In the genomic region with DNA sequence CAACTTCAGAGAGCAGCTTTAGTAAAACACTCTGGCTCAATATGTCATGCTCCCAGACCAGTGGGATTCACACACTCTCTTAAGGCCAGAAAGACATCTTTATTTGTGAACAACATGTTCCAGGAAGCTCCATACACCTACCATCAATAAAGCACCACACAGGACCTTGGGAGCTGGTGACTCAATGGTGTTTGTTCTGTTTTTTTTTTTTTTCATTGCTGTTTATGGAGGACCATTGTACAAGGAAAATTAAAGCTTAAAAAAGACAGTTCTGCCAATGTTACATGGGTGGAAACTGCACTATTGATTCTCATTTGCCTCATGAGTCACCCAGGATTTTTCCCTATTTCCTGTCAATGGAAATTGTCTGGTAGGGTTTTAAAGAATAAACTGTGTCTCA, we compare ENCODE assay signal across 1 cellular context.
A peak's percentile ranks its signal among the peaks of the same experiment; 100 is the strongest.
TF ChIP-seq lines count a peak whose summit lies in the region.

No MANE protein-coding gene starts in this region.

TF ChIP-seq in HepG2, 621 proteins besides CTCF, POLR2A, EP300 and RAD21 (continued from another document):
- TF ChIP-seq UBTF (CRISPR knock-in tag; IDR thresholded peaks at IDR 0.05) (no peak), HDAC1 (CRISPR knock-in tag; IDR thresholded peaks at IDR 0.05) (no peak), ZNF569 (CRISPR knock-in tag; IDR thresholded peaks at IDR 0.05; ENCODE audit: borderline replicate concordance) (no peak), PAXIP1 (CRISPR knock-in tag; conservative IDR thresholded peaks at IDR 0.05) (0 out of 2 replicates have a peak, but pooled peaks have one; percentile 17), CREM (IDR thresholded peaks at IDR 0.05) (0 out of 2 replicates have a peak, but pooled peaks have one; percentile 15), CREM (CRISPR knock-in tag; IDR thresholded peaks at IDR 0.05) (no peak), AHDC1 (CRISPR knock-in tag; IDR thresholded peaks at IDR 0.05; ENCODE audit: borderline replicate concordance) (peak; percentile 62; the same call in 1 of the 2 replicates), ZSCAN21 (CRISPR knock-in tag; IDR thresholded peaks at IDR 0.05; ENCODE audit: borderline replicate concordance) (no peak), ZNF446 (CRISPR knock-in tag; IDR thresholded peaks at IDR 0.05) (no peak), CCAR2 (optimal IDR thresholded peaks at IDR 0.05; ENCODE audit: low read depth, low read length) (no peak), SAP130 (CRISPR knock-in tag; IDR thresholded peaks at IDR 0.05; ENCODE audit: low read depth) (peak; percentile 45; the same call in 1 of the 2 replicates), ZNF101 (CRISPR knock-in tag; IDR thresholded peaks at IDR 0.05; ENCODE audit: borderline replicate concordance, low read depth) (no peak), ELF3 (CRISPR knock-in tag; IDR thresholded peaks at IDR 0.05) (peak; percentile 65), CREB1 (IDR thresholded peaks at IDR 0.05) (no peak), CREB1 (CRISPR knock-in tag; IDR thresholded peaks at IDR 0.05) (peak; percentile 42), FOXP1 (IDR thresholded peaks at IDR 0.05) (no peak), FOXP1 (CRISPR knock-in tag; IDR thresholded peaks at IDR 0.05) (peak; percentile 38; the same call in 1 of the 2 replicates), ZNF331 (CRISPR knock-in tag; IDR thresholded peaks at IDR 0.05) (no peak), SIX1 (CRISPR knock-in tag; IDR thresholded peaks at IDR 0.05; ENCODE audit: borderline replicate concordance) (no peak), ZNF644 (CRISPR knock-in tag; IDR thresholded peaks at IDR 0.05; ENCODE audit: low read depth) (0 out of 2 replicates have a peak, but pooled peaks have one; percentile 11), TBP (CRISPR knock-in tag; IDR thresholded peaks at IDR 0.05) (no peak)
- TF ChIP-seq, protein P1, sequence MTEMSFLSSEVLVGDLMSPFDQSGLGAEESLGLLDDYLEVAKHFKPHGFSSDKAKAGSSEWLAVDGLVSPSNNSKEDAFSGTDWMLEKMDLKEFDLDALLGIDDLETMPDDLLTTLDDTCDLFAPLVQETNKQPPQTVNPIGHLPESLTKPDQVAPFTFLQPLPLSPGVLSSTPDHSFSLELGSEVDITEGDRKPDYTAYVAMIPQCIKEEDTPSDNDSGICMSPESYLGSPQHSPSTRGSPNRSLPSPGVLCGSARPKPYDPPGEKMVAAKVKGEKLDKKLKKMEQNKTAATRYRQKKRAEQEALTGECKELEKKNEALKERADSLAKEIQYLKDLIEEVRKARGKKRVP (CRISPR knock-in tag; IDR thresholded peaks at IDR 0.05), result 0 out of 4 replicates have a peak, but pooled peaks of 1 of the 2 experiments have one; percentile 25
- TF ChIP-seq, protein P2, sequence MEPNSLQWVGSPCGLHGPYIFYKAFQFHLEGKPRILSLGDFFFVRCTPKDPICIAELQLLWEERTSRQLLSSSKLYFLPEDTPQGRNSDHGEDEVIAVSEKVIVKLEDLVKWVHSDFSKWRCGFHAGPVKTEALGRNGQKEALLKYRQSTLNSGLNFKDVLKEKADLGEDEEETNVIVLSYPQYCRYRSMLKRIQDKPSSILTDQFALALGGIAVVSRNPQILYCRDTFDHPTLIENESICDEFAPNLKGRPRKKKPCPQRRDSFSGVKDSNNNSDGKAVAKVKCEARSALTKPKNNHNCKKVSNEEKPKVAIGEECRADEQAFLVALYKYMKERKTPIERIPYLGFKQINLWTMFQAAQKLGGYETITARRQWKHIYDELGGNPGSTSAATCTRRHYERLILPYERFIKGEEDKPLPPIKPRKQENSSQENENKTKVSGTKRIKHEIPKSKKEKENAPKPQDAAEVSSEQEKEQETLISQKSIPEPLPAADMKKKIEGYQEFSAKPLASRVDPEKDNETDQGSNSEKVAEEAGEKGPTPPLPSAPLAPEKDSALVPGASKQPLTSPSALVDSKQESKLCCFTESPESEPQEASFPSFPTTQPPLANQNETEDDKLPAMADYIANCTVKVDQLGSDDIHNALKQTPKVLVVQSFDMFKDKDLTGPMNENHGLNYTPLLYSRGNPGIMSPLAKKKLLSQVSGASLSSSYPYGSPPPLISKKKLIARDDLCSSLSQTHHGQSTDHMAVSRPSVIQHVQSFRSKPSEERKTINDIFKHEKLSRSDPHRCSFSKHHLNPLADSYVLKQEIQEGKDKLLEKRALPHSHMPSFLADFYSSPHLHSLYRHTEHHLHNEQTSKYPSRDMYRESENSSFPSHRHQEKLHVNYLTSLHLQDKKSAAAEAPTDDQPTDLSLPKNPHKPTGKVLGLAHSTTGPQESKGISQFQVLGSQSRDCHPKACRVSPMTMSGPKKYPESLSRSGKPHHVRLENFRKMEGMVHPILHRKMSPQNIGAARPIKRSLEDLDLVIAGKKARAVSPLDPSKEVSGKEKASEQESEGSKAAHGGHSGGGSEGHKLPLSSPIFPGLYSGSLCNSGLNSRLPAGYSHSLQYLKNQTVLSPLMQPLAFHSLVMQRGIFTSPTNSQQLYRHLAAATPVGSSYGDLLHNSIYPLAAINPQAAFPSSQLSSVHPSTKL (CRISPR knock-in tag; IDR thresholded peaks at IDR 0.05), result peak; percentile 62; the same call in 1 of the 2 replicates
- TF ChIP-seq, protein P3, sequence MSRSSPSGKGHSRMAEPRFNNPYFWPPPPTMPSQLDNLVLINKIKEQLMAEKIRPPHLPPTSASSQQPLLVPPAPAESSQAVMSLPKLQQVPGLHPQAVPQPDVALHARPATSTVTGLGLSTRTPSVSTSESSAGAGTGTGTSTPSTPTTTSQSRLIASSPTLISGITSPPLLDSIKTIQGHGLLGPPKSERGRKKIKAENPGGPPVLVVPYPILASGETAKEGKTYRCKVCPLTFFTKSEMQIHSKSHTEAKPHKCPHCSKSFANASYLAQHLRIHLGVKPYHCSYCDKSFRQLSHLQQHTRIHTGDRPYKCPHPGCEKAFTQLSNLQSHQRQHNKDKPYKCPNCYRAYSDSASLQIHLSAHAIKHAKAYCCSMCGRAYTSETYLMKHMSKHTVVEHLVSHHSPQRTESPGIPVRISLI (CRISPR knock-in tag; IDR thresholded peaks at IDR 0.05; ENCODE audit: borderline replicate concordance), result peak; percentile 35; the same call in 1 of the 2 replicates
